In the genomic region with DNA sequence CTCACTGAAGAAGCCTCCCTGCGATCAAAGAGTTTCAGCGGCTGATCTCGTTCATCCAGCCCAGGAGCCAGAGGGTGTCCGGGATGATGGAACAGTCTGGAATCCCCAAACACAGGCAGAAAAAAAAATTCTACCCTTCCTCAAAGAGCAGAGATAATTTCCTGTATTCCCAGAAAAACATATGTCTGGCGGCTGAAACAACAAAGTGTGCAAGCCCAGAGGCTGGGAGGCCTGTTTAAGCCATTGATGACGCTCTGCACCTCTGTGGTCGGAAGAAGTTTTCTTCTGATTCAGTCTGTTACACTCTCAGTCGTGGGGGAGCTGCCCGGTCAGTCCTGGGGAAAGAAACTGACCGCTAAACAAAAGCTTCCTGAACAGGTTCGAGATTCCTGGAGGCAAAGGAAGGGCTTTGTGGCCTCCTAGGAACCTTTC, we compare ENCODE assay signal across 8 cellular contexts. TPM values are rescaled to one million over a fixed set of nuclear protein-coding genes. Genes with fewer than 3 reads are reported as not detected.
DNase-seq lines count a peak whose midpoint lies in the region; ATAC-seq and TF ChIP-seq lines count a peak whose summit lies in the region.

No MANE protein-coding gene starts in this region.

- H3K27ac Mint-ChIP-seq in endothelial cell (ENCODE audit: unreplicated experiment), result peak overlapping the region; percentile 96

- H3K27me3 ChIP-seq in heart left ventricle, result no peaks in the 10 kb centered on the region
- no peaks in the 10 kb centered on the region for H3K27me3 ChIP-seq in muscle layer of duodenum (ENCODE audit: low read depth, low read length)

- peaks cover 0 to 19% (median 3%) of the 10 kb centered on the region in 9 donors for H3K36me3 ChIP-seq in heart left ventricle
- H3K36me3 ChIP-seq in muscle layer of duodenum (ENCODE audit: control insufficient read depth in 1 of 2, insufficient read depth in 2 of 2, low read length in 2 of 2), result peaks cover 3 to 13% of the 10 kb centered on the region in 2 donors

- DNase-seq in heart left ventricle, result peak in 2 of 5 donors; percentile 52 to 53
- no peak for DNase-seq in Right ventricle myocardium inferior (ENCODE audit: missing footprints)
- peak; percentile 45 for DNase-seq in endothelial cell (ENCODE audit: low spot score)
- DNase-seq in iPS-NIHi11 (ENCODE audit: low spot score), result no peak
- DNase-seq in NCI-H187 treated with DMSO at 0.1 percent for 48 hours (lab: John Stamatoyannopoulos, UW), result no peak

- ATAC-seq in heart left ventricle (peak; percentile 5 to 75 (median 24)), Right ventricle myocardium inferior (no peak), GM18909 (IDR thresholded peaks at IDR 0.05; ENCODE audit: poor library complexity, unreplicated experiment) (no peak), GM18520 (IDR thresholded peaks at IDR 0.05; ENCODE audit: unreplicated experiment) (no peak)

- H3K4me1 Mint-ChIP-seq in endothelial cell (ENCODE audit: unreplicated experiment), result peaks cover 37% of the 10 kb centered on the region

- H3K9me3 ChIP-seq in heart left ventricle (no peaks in the 10 kb centered on the region), muscle layer of duodenum (ENCODE audit: control insufficient read depth in 1 of 2, low read length in 2 of 2) (no peaks in the 10 kb centered on the region)

- TF ChIP-seq CTCF in heart left ventricle (IDR thresholded peaks at IDR 0.05) (no peak), endothelial cell (IDR thresholded peaks at IDR 0.05; ENCODE audit: unreplicated experiment) (no peak)

- H3K27me3 Mint-ChIP-seq in endothelial cell (ENCODE audit: unreplicated experiment), result peaks cover 10% of the 10 kb centered on the region

- H3K4me3 ChIP-seq in heart left ventricle (peak overlapping the region in 1 of 12 donors; percentile 9), muscle layer of duodenum (ENCODE audit: low read depth in 1 of 2, low read length in 2 of 2) (no peak overlapping the region)

- H3K4me3 Mint-ChIP-seq in endothelial cell (ENCODE audit: unreplicated experiment), result no peak overlapping the region

- H3K4me1 ChIP-seq in heart left ventricle (peaks cover 3 to 70% (median 43%) of the 10 kb centered on the region in 12 donors), muscle layer of duodenum (ENCODE audit: control insufficient read depth in 1 of 2, insufficient read depth in 2 of 2, low read length in 2 of 2) (peaks cover 0 to 13% of the 10 kb centered on the region in 2 donors)

- 29 to 54% (median 37%) methylated on average over 8 to 11 of the region's 11 CpGs for WGBS in heart left ventricle, 4 donors

- intact Hi-C loops in heart left ventricle (cut with DNase I) (loop anchor here in 1 of 10 donors (10.0 kb wide), 1 partner anchor 76 kb away; a partner anchor contains a TSS), Right ventricle myocardium inferior (cut with DNase I) (loop anchor here (5.0 kb wide), 1 partner anchor 79 kb away; a partner anchor contains a TSS)

- no peak for TF ChIP-seq POLR2A in heart left ventricle (IDR thresholded peaks at IDR 0.05)

- H3K27ac ChIP-seq in heart left ventricle (peak overlapping the region in 11 of 12 donors; percentile 32 to 90 (median 72)), muscle layer of duodenum (ENCODE audit: low read length) (peak overlapping the region; percentile 23)

- no peaks in the 10 kb centered on the region for H3K9me3 Mint-ChIP-seq in endothelial cell (ENCODE audit: unreplicated experiment)

- H3K36me3 Mint-ChIP-seq in endothelial cell (ENCODE audit: low read depth, unreplicated experiment), result peaks cover 4% of the 10 kb centered on the region

RNA-seq across cellular contexts. Expression of a gene that starts 37.0 kb away (rescaled TPM):
- 10 to 100 TPM; 26.2 to 47.2 (median 41.1) TPM for total RNA-seq in heart left ventricle
- 10 to 100 TPM; 37.7 to 40.1 TPM for polyA plus RNA-seq in heart left ventricle
- total RNA-seq in Right ventricle myocardium inferior, result 39.5 TPM
- total RNA-seq in endothelial cell (ENCODE audit: unreplicated experiment), result 10.4 TPM

RNA-seq across cellular contexts. Expression of a gene that starts 48.8 kb away (rescaled TPM):
- total RNA-seq in heart left ventricle (not detected), Right ventricle myocardium inferior (not detected), endothelial cell (ENCODE audit: unreplicated experiment) (not detected)
- 1 to 10 TPM in 1 of 2 donors, not detected in 1; 1.1 TPM for polyA plus RNA-seq in heart left ventricle

Comparison
In these comparisons a context has a peak if more than half of its experiments do, and no peak if none do; other contexts are left out.
1. ATAC-seq: peak in heart left ventricle (4 of 4); none in Right ventricle myocardium inferior (single experiment), GM18909 (single experiment) and GM18520 (single experiment).